1 cellular context compared by ENCODE assay signal in genomic region chr7:44131173-44132009, GRCh38.
TF ChIP-seq lines count a peak whose summit lies in the region.

No MANE protein-coding gene starts in this region.

TF ChIP-seq in HepG2, 621 proteins besides CTCF, POLR2A, EP300 and RAD21 (continued from another document and continues in another):
- TF ChIP-seq, protein P1, sequence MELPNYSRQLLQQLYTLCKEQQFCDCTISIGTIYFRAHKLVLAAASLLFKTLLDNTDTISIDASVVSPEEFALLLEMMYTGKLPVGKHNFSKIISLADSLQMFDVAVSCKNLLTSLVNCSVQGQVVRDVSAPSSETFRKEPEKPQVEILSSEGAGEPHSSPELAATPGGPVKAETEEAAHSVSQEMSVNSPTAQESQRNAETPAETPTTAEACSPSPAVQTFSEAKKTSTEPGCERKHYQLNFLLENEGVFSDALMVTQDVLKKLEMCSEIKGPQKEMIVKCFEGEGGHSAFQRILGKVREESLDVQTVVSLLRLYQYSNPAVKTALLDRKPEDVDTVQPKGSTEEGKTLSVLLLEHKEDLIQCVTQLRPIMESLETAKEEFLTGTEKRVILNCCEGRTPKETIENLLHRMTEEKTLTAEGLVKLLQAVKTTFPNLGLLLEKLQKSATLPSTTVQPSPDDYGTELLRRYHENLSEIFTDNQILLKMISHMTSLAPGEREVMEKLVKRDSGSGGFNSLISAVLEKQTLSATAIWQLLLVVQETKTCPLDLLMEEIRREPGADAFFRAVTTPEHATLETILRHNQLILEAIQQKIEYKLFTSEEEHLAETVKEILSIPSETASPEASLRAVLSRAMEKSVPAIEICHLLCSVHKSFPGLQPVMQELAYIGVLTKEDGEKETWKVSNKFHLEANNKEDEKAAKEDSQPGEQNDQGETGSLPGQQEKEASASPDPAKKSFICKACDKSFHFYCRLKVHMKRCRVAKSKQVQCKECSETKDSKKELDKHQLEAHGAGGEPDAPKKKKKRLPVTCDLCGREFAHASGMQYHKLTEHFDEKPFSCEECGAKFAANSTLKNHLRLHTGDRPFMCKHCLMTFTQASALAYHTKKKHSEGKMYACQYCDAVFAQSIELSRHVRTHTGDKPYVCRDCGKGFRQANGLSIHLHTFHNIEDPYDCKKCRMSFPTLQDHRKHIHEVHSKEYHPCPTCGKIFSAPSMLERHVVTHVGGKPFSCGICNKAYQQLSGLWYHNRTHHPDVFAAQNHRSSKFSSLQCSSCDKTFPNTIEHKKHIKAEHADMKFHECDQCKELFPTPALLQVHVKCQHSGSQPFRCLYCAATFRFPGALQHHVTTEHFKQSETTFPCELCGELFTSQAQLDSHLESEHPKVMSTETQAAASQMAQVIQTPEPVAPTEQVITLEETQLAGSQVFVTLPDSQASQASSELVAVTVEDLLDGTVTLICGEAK (IDR thresholded peaks at IDR 0.05) = no peak
- TF ChIP-seq, protein P1 (CRISPR knock-in tag; IDR thresholded peaks at IDR 0.05) = no peak
- TF ChIP-seq MED13 (CRISPR knock-in tag; IDR thresholded peaks at IDR 0.05) (no peak), TBX2 (CRISPR knock-in tag; IDR thresholded peaks at IDR 0.05; ENCODE audit: borderline replicate concordance) (peak; percentile 58; the same call in 1 of the 2 replicates), THYN1 (CRISPR knock-in tag; IDR thresholded peaks at IDR 0.05; ENCODE audit: borderline replicate concordance, low read depth) (no peak), XRCC5 (optimal IDR thresholded peaks at IDR 0.05; ENCODE audit: low read length) (peak; percentile 86), FOXA1 (IDR thresholded peaks at IDR 0.05) (no peak), FOXA1 (CRISPR knock-in tag; IDR thresholded peaks at IDR 0.05) (peak; percentile 95), ZFP36 (IDR thresholded peaks at IDR 0.05; ENCODE audit: borderline replicate concordance, low read depth, low read length, partially characterized antibody) (no peak), SMC3 (IDR thresholded peaks at IDR 0.05; ENCODE audit: low read length) (peak; percentile 69), DMAP1 (CRISPR knock-in tag; IDR thresholded peaks at IDR 0.05) (peak; percentile 26; the same call in 1 of the 2 replicates), GZF1 (CRISPR knock-in tag; IDR thresholded peaks at IDR 0.05) (no peak), ZSCAN5A (CRISPR knock-in tag; IDR thresholded peaks at IDR 0.05; ENCODE audit: borderline replicate concordance) (no peak), ZNF460 (CRISPR knock-in tag; IDR thresholded peaks at IDR 0.05; ENCODE audit: borderline replicate concordance) (no peak), ZSCAN9 (CRISPR knock-in tag; IDR thresholded peaks at IDR 0.05; ENCODE audit: borderline replicate concordance) (no peak), NR2F1 (CRISPR knock-in tag; IDR thresholded peaks at IDR 0.05) (peak; percentile 58 to 67; a peak in 3 of 4 replicates), ZNF691 (CRISPR knock-in tag; IDR thresholded peaks at IDR 0.05; ENCODE audit: borderline replicate concordance, low read depth) (0 out of 2 replicates have a peak, but pooled peaks have one; percentile 46), ZNF841 (CRISPR knock-in tag; IDR thresholded peaks at IDR 0.05; ENCODE audit: borderline replicate concordance) (no peak), ZFP90 (CRISPR knock-in tag; IDR thresholded peaks at IDR 0.05; ENCODE audit: borderline replicate concordance) (peak; percentile 48; the same call in 1 of the 2 replicates), TEAD3 (CRISPR knock-in tag; optimal IDR thresholded peaks at IDR 0.05; ENCODE audit: borderline replicate concordance) (peak; percentile 81), ZZZ3 (CRISPR knock-in tag; IDR thresholded peaks at IDR 0.05; ENCODE audit: borderline replicate concordance) (no peak), RNF2 (conservative IDR thresholded peaks at IDR 0.05; ENCODE audit: low read depth) (0 out of 2 replicates have a peak, but pooled peaks have one; percentile 47), ZNF850 (CRISPR knock-in tag; conservative IDR thresholded peaks at IDR 0.05) (no peak), ZNF205 (CRISPR knock-in tag; IDR thresholded peaks at IDR 0.05) (peak; percentile 48), IKZF4 (CRISPR knock-in tag; IDR thresholded peaks at IDR 0.05; ENCODE audit: borderline replicate concordance, low read depth, not compliant biosample characterization) (no peak), ZSCAN30 (CRISPR knock-in tag; IDR thresholded peaks at IDR 0.05) (no peak), ZNF569 (CRISPR knock-in tag; IDR thresholded peaks at IDR 0.05; ENCODE audit: borderline replicate concordance) (no peak), FOXA3 (CRISPR knock-in tag; IDR thresholded peaks at IDR 0.05) (peak; percentile 87), RORA (CRISPR knock-in tag; IDR thresholded peaks at IDR 0.05) (no peak), SOX13 (IDR thresholded peaks at IDR 0.05) (no peak), SOX13 (CRISPR knock-in tag; conservative IDR thresholded peaks at IDR 0.05 in 1 of 2, IDR thresholded peaks at IDR 0.05 in 1 of 2) (peak in 1 of 2 experiments; percentile 17; a peak in 1 of 4 replicates), ZNF512B (CRISPR knock-in tag; IDR thresholded peaks at IDR 0.05; ENCODE audit: borderline replicate concordance) (no peak), ZNF543 (CRISPR knock-in tag; IDR thresholded peaks at IDR 0.05) (no peak), TRIM24 (CRISPR knock-in tag; IDR thresholded peaks at IDR 0.05) (no peak), STAG1 (CRISPR knock-in tag; IDR thresholded peaks at IDR 0.05) (peak; percentile 82), ZNF546 (CRISPR knock-in tag; conservative IDR thresholded peaks at IDR 0.05) (no peak), ZNF772 (CRISPR knock-in tag; IDR thresholded peaks at IDR 0.05) (peak; percentile 57; the same call in 1 of the 2 replicates), ZNF792 (CRISPR knock-in tag; IDR thresholded peaks at IDR 0.05) (peak; percentile 76; the same call in 1 of the 2 replicates), ZNF7 (CRISPR knock-in tag; IDR thresholded peaks at IDR 0.05) (no peak)
- TF ChIP-seq, protein P2, sequence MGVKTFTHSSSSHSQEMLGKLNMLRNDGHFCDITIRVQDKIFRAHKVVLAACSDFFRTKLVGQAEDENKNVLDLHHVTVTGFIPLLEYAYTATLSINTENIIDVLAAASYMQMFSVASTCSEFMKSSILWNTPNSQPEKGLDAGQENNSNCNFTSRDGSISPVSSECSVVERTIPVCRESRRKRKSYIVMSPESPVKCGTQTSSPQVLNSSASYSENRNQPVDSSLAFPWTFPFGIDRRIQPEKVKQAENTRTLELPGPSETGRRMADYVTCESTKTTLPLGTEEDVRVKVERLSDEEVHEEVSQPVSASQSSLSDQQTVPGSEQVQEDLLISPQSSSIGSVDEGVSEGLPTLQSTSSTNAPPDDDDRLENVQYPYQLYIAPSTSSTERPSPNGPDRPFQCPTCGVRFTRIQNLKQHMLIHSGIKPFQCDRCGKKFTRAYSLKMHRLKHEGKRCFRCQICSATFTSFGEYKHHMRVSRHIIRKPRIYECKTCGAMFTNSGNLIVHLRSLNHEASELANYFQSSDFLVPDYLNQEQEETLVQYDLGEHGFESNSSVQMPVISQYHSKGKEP (CRISPR knock-in tag; IDR thresholded peaks at IDR 0.05) = no peak
- TF ChIP-seq, protein P3, sequence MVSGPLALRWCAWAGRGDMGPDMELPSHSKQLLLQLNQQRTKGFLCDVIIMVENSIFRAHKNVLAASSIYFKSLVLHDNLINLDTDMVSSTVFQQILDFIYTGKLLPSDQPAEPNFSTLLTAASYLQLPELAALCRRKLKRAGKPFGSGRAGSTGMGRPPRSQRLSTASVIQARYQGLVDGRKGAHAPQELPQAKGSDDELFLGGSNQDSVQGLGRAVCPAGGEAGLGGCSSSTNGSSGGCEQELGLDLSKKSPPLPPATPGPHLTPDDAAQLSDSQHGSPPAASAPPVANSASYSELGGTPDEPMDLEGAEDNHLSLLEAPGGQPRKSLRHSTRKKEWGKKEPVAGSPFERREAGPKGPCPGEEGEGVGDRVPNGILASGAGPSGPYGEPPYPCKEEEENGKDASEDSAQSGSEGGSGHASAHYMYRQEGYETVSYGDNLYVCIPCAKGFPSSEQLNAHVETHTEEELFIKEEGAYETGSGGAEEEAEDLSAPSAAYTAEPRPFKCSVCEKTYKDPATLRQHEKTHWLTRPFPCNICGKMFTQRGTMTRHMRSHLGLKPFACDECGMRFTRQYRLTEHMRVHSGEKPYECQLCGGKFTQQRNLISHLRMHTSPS (CRISPR knock-in tag; IDR thresholded peaks at IDR 0.05; ENCODE audit: low read depth) = no peak
- TF ChIP-seq, protein P4, sequence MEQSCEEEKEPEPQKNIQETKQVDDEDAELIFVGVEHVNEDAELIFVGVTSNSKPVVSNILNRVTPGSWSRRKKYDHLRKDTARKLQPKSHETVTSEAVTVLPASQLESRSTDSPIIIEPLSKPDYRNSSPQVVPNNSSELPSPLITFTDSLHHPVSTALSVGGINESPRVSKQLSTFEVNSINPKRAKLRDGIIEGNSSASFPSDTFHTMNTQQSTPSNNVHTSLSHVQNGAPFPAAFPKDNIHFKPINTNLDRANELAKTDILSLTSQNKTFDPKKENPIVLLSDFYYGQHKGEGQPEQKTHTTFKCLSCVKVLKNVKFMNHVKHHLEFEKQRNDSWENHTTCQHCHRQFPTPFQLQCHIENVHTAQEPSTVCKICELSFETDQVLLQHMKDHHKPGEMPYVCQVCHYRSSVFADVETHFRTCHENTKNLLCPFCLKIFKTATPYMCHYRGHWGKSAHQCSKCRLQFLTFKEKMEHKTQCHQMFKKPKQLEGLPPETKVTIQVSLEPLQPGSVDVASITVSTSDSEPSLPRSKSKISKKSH (CRISPR knock-in tag; IDR thresholded peaks at IDR 0.05; ENCODE audit: borderline replicate concordance) = no peak; the same call in 1 of the 2 replicates
- TF ChIP-seq, protein P5, sequence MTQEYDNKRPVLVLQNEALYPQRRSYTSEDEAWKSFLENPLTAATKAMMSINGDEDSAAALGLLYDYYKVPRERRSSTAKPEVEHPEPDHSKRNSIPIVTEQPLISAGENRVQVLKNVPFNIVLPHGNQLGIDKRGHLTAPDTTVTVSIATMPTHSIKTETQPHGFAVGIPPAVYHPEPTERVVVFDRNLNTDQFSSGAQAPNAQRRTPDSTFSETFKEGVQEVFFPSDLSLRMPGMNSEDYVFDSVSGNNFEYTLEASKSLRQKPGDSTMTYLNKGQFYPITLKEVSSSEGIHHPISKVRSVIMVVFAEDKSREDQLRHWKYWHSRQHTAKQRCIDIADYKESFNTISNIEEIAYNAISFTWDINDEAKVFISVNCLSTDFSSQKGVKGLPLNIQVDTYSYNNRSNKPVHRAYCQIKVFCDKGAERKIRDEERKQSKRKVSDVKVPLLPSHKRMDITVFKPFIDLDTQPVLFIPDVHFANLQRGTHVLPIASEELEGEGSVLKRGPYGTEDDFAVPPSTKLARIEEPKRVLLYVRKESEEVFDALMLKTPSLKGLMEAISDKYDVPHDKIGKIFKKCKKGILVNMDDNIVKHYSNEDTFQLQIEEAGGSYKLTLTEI (CRISPR knock-in tag; conservative IDR thresholded peaks at IDR 0.05) = no peak
